In the genomic region with DNA sequence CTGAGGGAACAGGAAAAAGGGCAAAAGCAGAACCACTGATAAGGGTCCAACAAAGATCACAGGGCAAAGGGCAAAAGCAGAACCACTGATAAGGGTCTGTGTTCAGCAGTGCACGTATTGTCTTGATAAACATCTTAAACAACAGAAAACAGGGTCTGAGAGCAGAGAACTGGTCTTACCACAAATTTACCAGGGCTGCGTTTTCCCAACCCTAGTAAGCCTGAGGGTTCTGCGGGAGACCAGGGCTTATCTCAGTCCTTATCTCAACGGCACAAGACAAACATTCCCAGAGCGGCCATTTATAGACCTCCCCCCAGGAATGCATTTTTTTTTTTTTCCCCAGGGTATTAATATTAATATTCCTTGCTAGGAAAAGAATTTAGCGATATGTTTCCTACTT, we compare ENCODE assay signal across 14 cellular contexts. TPM values are rescaled to one million over a fixed set of nuclear protein-coding genes. Genes with fewer than 3 reads are reported as not detected.
"Had no signal": no experiment of that assay in that cellular context is flagged by ENCODE, and none has a peak within 500 bp of the region (broad histone marks: within the 10 kb centered on the region; RNA-seq: fewer than 3 reads in every experiment).

No MANE protein-coding gene starts in this region.

RNA-seq across cellular contexts. Expression of a gene that starts 19.7 kb away (rescaled TPM):
- total RNA-seq: activated CD4-positive, alpha-beta memory T cell treated with anti-CD3 and anti-CD28 coated beads, Interleukin-2, amount 10 ng/mL, durations not matched to agents 7 days and 5 days; activated CD4-positive, alpha-beta T cell treated with anti-CD3 and anti-CD28 coated beads for 36 hours; activated CD4-positive, alpha-beta T cell treated with anti-CD3 and anti-CD28 coated beads, Interleukin-2, amount 10 ng/mL, durations not matched to agents 7 days and 5 days; activated CD8-positive, alpha-beta memory T cell treated with anti-CD3 and anti-CD28 coated beads, Interleukin-2, amount 10 ng/mL, durations not matched to agents 7 days and 5 days; activated CD8-positive, alpha-beta T cell treated with anti-CD3 and anti-CD28 coated beads, Interleukin-2, amount 10 ng/mL, durations not matched to agents 7 days and 5 days; activated naive CD8-positive, alpha-beta T cell treated with anti-CD3 and anti-CD28 coated beads, Interleukin-2, amount 10 ng/mL, durations not matched to agents 7 days and 5 days; activated T-helper 2 cell treated with anti-CD3 and anti-CD28 coated beads, Interferon-gamma antibody, Interleukin-2, Interleukin-4, amounts not matched to agents 10 μg/mL and 5 μg/mL and 100 μg/mL, durations not matched to agents 14 hours and 24 hours and 36 hours; body of pancreas; cardiac septum; cerebellum; T-helper 1 cell treated with Interleukin-12 subunit alpha and Interleukin-12 subunit beta and Interleukin-4 antibody, amounts not matched to agents 30 ng/mL and 1 ng/mL, for 36 hours; T-helper 17 cell; T-helper 2 cell treated with Interferon-gamma antibody and Interleukin-4, amounts not matched to agents 100 ng/mL and 5 ng/mL, for 36 hours; WTC11 had no signal
